Comparison of ENCODE assay signal across 17 cellular contexts in the genomic region with DNA sequence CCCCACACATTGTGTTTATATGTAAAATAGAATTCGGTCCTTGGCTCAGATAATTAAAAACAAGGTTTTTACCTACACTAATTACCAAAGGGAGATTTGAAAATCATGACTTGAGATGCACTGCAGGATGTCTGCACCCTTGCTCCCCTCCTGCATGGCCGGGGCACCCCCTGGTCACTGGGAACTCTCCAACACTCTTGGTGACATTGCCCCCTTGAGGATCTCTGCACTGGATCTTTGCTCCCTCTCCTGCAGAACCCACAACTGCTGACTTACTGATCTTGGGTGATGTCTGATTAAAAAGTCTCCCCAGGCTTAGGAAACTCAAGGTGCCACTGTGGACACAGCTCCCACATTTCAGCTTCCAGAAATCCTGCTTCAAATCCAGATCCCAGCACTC. TPM values are rescaled to one million over a fixed set of nuclear protein-coding genes. Genes with fewer than 3 reads are reported as not detected.
"Had no signal": no experiment of that assay in that cellular context is flagged by ENCODE, and none has a peak within 500 bp of the region (broad histone marks: within the 10 kb centered on the region; RNA-seq: fewer than 3 reads in every experiment).

No MANE protein-coding gene starts in this region.

- H3K27me3 ChIP-seq: ovary, right atrium auricular region had no signal

- H3K4me1 ChIP-seq: transverse colon had no signal

- H3K27ac Mint-ChIP-seq: activated naive CD4-positive, alpha-beta T cell treated with anti-CD3 and anti-CD28 coated beads, Interleukin-2, amount 10 ng/mL, durations not matched to agents 7 days and 5 days; activated T-helper 17 cell treated with anti-CD3 and anti-CD28 coated beads, Interleukin-2, amount 50 U/mL, for 72 hours; dendritic cell treated with granulocyte-macrophage colony-stimulating factor and Interleukin-4, amounts not matched to agents 40 ng/mL and 50 ng/mL, for 4 days; effector memory CD8-positive, alpha-beta T cell; WTC11 had no signal

- H3K36me3 ChIP-seq: ovary, right atrium auricular region, transverse colon had no signal

- H3K4me1 Mint-ChIP-seq: activated naive CD4-positive, alpha-beta T cell treated with anti-CD3 and anti-CD28 coated beads, Interleukin-2, amount 10 ng/mL, durations not matched to agents 7 days and 5 days; activated T-helper 17 cell treated with anti-CD3 and anti-CD28 coated beads, Interleukin-2, amount 50 U/mL, for 72 hours had no signal

- H3K9me3 ChIP-seq: ovary, right atrium auricular region, transverse colon had no signal

- H3K27ac ChIP-seq: ovary, right atrium auricular region, transverse colon had no signal

- H3K9me3 Mint-ChIP-seq: activated naive CD4-positive, alpha-beta T cell treated with anti-CD3 and anti-CD28 coated beads, Interleukin-2, amount 10 ng/mL, durations not matched to agents 7 days and 5 days; activated T-helper 17 cell treated with anti-CD3 and anti-CD28 coated beads, Interleukin-2, amount 50 U/mL, for 72 hours; dendritic cell treated with granulocyte-macrophage colony-stimulating factor and Interleukin-4, amounts not matched to agents 40 ng/mL and 50 ng/mL, for 4 days; effector memory CD8-positive, alpha-beta T cell; neural crest cell; WTC11 had no signal

- DNase-seq: activated CD4-positive, alpha-beta T cell treated with anti-CD3 and anti-CD28 coated beads for 48 hours; activated naive CD4-positive, alpha-beta T cell treated with anti-CD3 and anti-CD28 coated beads, Interleukin-2, amount 10 ng/mL, durations not matched to agents 7 days and 5 days; caudate nucleus; effector memory CD8-positive, alpha-beta T cell; erythroblast; hippocampal formation; kidney glomerular epithelial cell; ovary; stimulated activated naive CD4-positive, alpha-beta T cell; substantia nigra; transverse colon had no signal

- H3K4me3 Mint-ChIP-seq: activated naive CD4-positive, alpha-beta T cell treated with anti-CD3 and anti-CD28 coated beads, Interleukin-2, amount 10 ng/mL, durations not matched to agents 7 days and 5 days; activated T-helper 17 cell treated with anti-CD3 and anti-CD28 coated beads, Interleukin-2, amount 50 U/mL, for 72 hours; dendritic cell treated with granulocyte-macrophage colony-stimulating factor and Interleukin-4, amounts not matched to agents 40 ng/mL and 50 ng/mL, for 4 days; effector memory CD8-positive, alpha-beta T cell; neural crest cell; WTC11 had no signal

- H3K4me3 ChIP-seq: ovary, right atrium auricular region, transverse colon had no signal

- H3K36me3 Mint-ChIP-seq: activated naive CD4-positive, alpha-beta T cell treated with anti-CD3 and anti-CD28 coated beads, Interleukin-2, amount 10 ng/mL, durations not matched to agents 7 days and 5 days; WTC11 had no signal

- ATAC-seq: activated T-helper 17 cell treated with anti-CD3 and anti-CD28 coated beads, Interleukin-2, amount 50 U/mL, for 72 hours; effector memory CD8-positive, alpha-beta T cell had no signal

RNA-seq across cellular contexts. Expression of a gene that starts 49.4 kb away (rescaled TPM):
- total RNA-seq: activated T-helper 17 cell treated with anti-CD3 and anti-CD28 coated beads, Interleukin-2, amount 50 U/mL, for 72 hours; T-helper 1 cell treated with Interleukin-12 subunit alpha and Interleukin-12 subunit beta and Interleukin-4 antibody, amounts not matched to agents 30 ng/mL and 1 ng/mL, for 36 hours; transverse colon had no signal
